In genomic region chr6:166956444-166957086, GRCh38 we compare ENCODE assay signal across 8 cellular contexts. TPM values are rescaled to one million over a fixed set of nuclear protein-coding genes. Genes with fewer than 3 reads are reported as not detected.
A peak's percentile ranks its signal among the peaks of the same experiment; 100 is the strongest.
DNase-seq lines count a peak whose midpoint lies in the region; ATAC-seq and TF ChIP-seq lines count a peak whose summit lies in the region.

A gene with protein sequence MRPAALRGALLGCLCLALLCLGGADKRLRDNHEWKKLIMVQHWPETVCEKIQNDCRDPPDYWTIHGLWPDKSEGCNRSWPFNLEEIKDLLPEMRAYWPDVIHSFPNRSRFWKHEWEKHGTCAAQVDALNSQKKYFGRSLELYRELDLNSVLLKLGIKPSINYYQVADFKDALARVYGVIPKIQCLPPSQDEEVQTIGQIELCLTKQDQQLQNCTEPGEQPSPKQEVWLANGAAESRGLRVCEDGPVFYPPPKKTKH (minus strand): TSS chr6:166956550. CDS start chr6:166956182, 368 bp downstream.

- no peaks in the 10 kb centered on the region for H3K9me3 ChIP-seq in AG04450 (ENCODE audit: control insufficient read depth, insufficient read depth, low read length)

- peak within 1 kb of the TSS; percentile 71 for H3K4me3 ChIP-seq in AG04450 (ENCODE audit: low read depth, low read length)

- H3K27ac ChIP-seq in AG04450 (ENCODE audit: low read depth, low read length), result no peak within 1 kb of the TSS

- CTCF ChIA-PET in AG04450 (lab: Charles Lee), result interaction anchor here (0.6 to 1.3 kb wide), 3 partner anchors 24 to 1324 kb away, joined by 3 to 7 read pairs (median 5); no protein-coding TSS in a partner anchor

- peak; percentile 65 for DNase-seq in AG04450 (ENCODE audit: low read depth, low spot score)
- peak; percentile 82 for DNase-seq in NCI-H345 treated with DMSO at 0.1 percent for 48 hours (lab: John Stamatoyannopoulos, UW; ENCODE audit: unreplicated experiment)
- DNase-seq in activated CD4-positive, CD25-positive, alpha-beta regulatory T cell treated with anti-CD3 and anti-CD28 coated beads, Interleukin-2, amount 50 U/mL, for 16 hours (ENCODE audit: low read depth, low spot score), result peak; percentile 98
- DNase-seq in central memory CD4-positive, alpha-beta T cell, result peak; percentile 96
- peak; percentile 98 for DNase-seq in islet precursor cell
- DNase-seq in stimulated activated CD4-positive, alpha-beta T cell treated with anti-CD3 and anti-CD28 coated beads, Interleukin-12 subunit alpha, Interleukin-12 subunit beta, amount 100 ng/mL, for 4 hours, result peak; percentile 100

- POLR2A ChIA-PET in AG04450 (lab: Yijun Ruan, JAX), result interaction anchor here (0.6 to 1.8 kb wide), 4 partner anchors 34 to 671 kb away, joined by 3 to 8 read pairs (median 3); partner anchors contain the start of gene CEP43

- peak; percentile 54 for ATAC-seq in GM18873 (IDR thresholded peaks at IDR 0.05; ENCODE audit: low FRiP score, unreplicated experiment)
- peak; percentile 48 for ATAC-seq in HG03139 (IDR thresholded peaks at IDR 0.05; ENCODE audit: unreplicated experiment)

- TF ChIP-seq CTCF in AG04450 (IDR thresholded peaks at IDR 0.05; ENCODE audit: low read depth, low read length), result no peak

- H3K27me3 ChIP-seq in AG04450 (ENCODE audit: control insufficient read depth, insufficient read depth, low read length), result no peaks in the 10 kb centered on the region

RNA-seq across cellular contexts. Expression of the gene that starts here (rescaled TPM):
- 25.2 and 28.0 TPM in 2 replicates for polyA plus RNA-seq in AG04450 (2011; rRNA removed)
- 6.3 and 9.2 TPM in 2 replicates for polyA minus RNA-seq in AG04450 (2011; rRNA and poly(A)+ RNA removed)
